ENCODE assay signal across 21 cellular contexts in the genomic region with DNA sequence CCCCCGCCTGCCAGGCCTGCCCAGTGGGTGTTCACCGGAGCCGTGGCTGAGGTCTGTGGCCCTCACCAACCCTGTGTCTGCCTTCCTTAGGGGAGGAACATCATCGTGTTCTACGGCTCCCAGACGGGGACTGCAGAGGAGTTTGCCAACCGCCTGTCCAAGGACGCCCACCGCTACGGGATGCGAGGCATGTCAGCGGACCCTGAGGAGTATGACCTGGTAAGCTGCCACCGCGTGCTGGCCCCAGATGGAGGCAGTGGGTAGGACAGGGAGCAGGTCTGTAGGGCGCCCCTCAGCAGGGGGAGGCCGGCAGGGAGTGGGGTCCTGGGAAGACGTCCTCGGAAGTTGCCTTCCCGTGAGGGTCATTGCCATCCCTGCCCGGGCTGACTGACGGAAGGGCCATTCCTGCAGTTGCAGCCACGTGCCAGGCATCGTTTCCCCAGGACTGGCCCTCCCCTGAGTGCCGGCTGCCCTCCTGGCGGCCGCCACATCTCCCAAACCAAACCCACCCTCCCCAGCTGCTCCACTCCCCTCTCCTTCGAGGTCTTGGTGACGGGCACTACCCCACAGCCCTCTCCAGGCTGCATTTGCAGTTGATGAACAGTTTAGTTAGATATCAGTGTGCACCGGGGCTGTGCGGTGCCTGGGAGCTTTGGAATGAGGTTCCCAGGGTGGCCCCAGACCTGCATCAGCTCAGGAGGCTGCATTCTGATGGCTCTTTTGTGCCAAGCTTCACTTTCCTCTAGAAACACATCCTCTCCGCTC. TPM values are rescaled to one million over a fixed set of nuclear protein-coding genes. Genes with fewer than 3 reads are reported as not detected.
DNase-seq lines count a peak whose midpoint lies in the region; ATAC-seq, FAIRE-seq and TF ChIP-seq lines count a peak whose summit lies in the region.
"Had no signal": no experiment of that assay in that cellular context is flagged by ENCODE, and none has a peak within 500 bp of the region (broad histone marks: within the 10 kb centered on the region; RNA-seq: fewer than 3 reads in every experiment).

No MANE protein-coding gene starts in this region.

- no peak overlapping the region for H3K9ac ChIP-seq in H9 (ENCODE audit: extremely low read depth, insufficient read length, low read length)
- H3K9ac ChIP-seq in neural progenitor cell = no peak overlapping the region

- H3K27ac Mint-ChIP-seq in H9 (peak overlapping the region; percentile 36 to 89 (median 86); a peak in 5 of 7 replicates), neural progenitor cell (peak overlapping the region; percentile 88)
- H3K27ac Mint-ChIP-seq: activated CD4-positive, alpha-beta memory T cell treated with anti-CD3 and anti-CD28 coated beads, Interleukin-2, amount 10 ng/mL, durations not matched to agents 7 days and 5 days; activated naive CD8-positive, alpha-beta T cell treated with anti-CD3 and anti-CD28 coated beads for 36 hours; activated T-cell treated with anti-CD3 and anti-CD28 coated beads, Interleukin-2, amount 50 U/mL, for 72 hours; memory B cell; natural killer cell; stimulated activated effector memory CD8-positive, alpha-beta T cell treated with anti-CD3 and anti-CD28 coated beads, Interleukin-12 subunit alpha, Interleukin-12 subunit beta, amount 100 ng/mL, for 72 hours had no signal

- H4K91ac ChIP-seq in H9 (ENCODE audit: insufficient read length, low read depth, low read length) = no peak overlapping the region

- DNase-seq in H9 = no peak
- no peak for DNase-seq in neural progenitor cell (ENCODE audit: low spot score)
- DNase-seq in GDM1 (lab: John Stamatoyannopoulos, UW) = no peak
- DNase-seq in A172 (ENCODE audit: low spot score) = no peak
- DNase-seq in frontal cortex (ENCODE audit: low spot score in 2 of 2) = no peak
- DNase-seq: activated CD4-positive, alpha-beta memory T cell treated with anti-CD3 and anti-CD28 coated beads, Interleukin-2, amount 10 ng/mL, durations not matched to agents 7 days and 5 days; activated naive CD8-positive, alpha-beta T cell treated with anti-CD3 and anti-CD28 coated beads for 36 hours; activated T-cell treated with anti-CD3 and anti-CD28 coated beads, Interleukin-2, amount 50 U/mL, for 72 hours; MM.1S; natural killer cell; NCI-H1930; NCI-H345; trophoblast cell had no signal

- H3K4ac ChIP-seq in H9 (ENCODE audit: low read depth, low read length) = no peak overlapping the region

- no peak overlapping the region for H3K4me3 ChIP-seq in neural progenitor cell

- H2AFZ ChIP-seq in H9 (ENCODE audit: low read length) (no peak overlapping the region), neural progenitor cell (replicated peaks) (no peak overlapping the region)

- H3K4me1 ChIP-seq in H9 (ENCODE audit: insufficient read depth, low read length) (no peaks in the 10 kb centered on the region), neural progenitor cell (no peaks in the 10 kb centered on the region)

- H3K56ac ChIP-seq in H9 (ENCODE audit: insufficient read length, low read depth, low read length) = no peak overlapping the region

- WGBS in H9 (ENCODE audit: extremely low coverage, insufficient read length, low lambda C conversion rate) = no CpG with 5 or more reads among the region's 31 CpGs

- H2BK20ac ChIP-seq in H9 (ENCODE audit: low read depth, low read length, poor library complexity, severe bottlenecking) = no peak overlapping the region

- H3K9me3 Mint-ChIP-seq in H9 (no peaks in the 10 kb centered on the region), neural progenitor cell (no peaks in the 10 kb centered on the region)
- H3K9me3 Mint-ChIP-seq: activated CD4-positive, alpha-beta memory T cell treated with anti-CD3 and anti-CD28 coated beads, Interleukin-2, amount 10 ng/mL, durations not matched to agents 7 days and 5 days; activated naive CD8-positive, alpha-beta T cell treated with anti-CD3 and anti-CD28 coated beads for 36 hours; activated T-cell treated with anti-CD3 and anti-CD28 coated beads, Interleukin-2, amount 50 U/mL, for 72 hours; memory B cell; natural killer cell; stimulated activated effector memory CD8-positive, alpha-beta T cell treated with anti-CD3 and anti-CD28 coated beads, Interleukin-12 subunit alpha, Interleukin-12 subunit beta, amount 100 ng/mL, for 72 hours had no signal

- FAIRE-seq in frontal cortex (lab: Jason Lieb, UNC) = no peak
- FAIRE-seq: GM18507, H1 had no signal

- H3K36me3 ChIP-seq in neural progenitor cell = no peaks in the 10 kb centered on the region

- H3K79me2 ChIP-seq in H9 (ENCODE audit: insufficient read depth, low read length) (no peaks in the 10 kb centered on the region), neural progenitor cell (ENCODE audit: low read depth) (no peaks in the 10 kb centered on the region)

- no peak overlapping the region for H2AK5ac ChIP-seq in H9 (ENCODE audit: insufficient read length, low read length)

- H3T11ph ChIP-seq in H9 (ENCODE audit: low read length) = no peak overlapping the region

- no peak overlapping the region for H4K5ac ChIP-seq in H9 (ENCODE audit: insufficient read length, low read depth, low read length)

- no peaks in the 10 kb centered on the region for H3K23me2 ChIP-seq in H9 (ENCODE audit: insufficient read length, low read depth, low read length, poor library complexity, severe bottlenecking)

- H3K27me3 ChIP-seq in H9 (ENCODE audit: insufficient read depth, low read length) = no peaks in the 10 kb centered on the region
- H3K27me3 ChIP-seq in neural progenitor cell = no peaks in the 10 kb centered on the region

- H3K79me1 ChIP-seq in H9 (ENCODE audit: insufficient read depth, low read depth, low read length, poor library complexity, severe bottlenecking) = no peaks in the 10 kb centered on the region

- H3K27ac ChIP-seq in 22Rv1 = peak overlapping the region; percentile 30; the same call in 1 of the 2 replicates
- no peak overlapping the region for H3K27ac ChIP-seq in H9 (ENCODE audit: insufficient read length, low read depth, low read length)
- H3K27ac ChIP-seq in neural progenitor cell = no peak overlapping the region
- H3K27ac ChIP-seq: VCaP had no signal

- H3K9me3 ChIP-seq in H9 (ENCODE audit: control insufficient read depth, low read depth, low read length) (no peaks in the 10 kb centered on the region), neural progenitor cell (ENCODE audit: low read depth) (no peaks in the 10 kb centered on the region)

- no peaks in the 10 kb centered on the region for H3K4me1 Mint-ChIP-seq in H9
- peaks cover 6% of the 10 kb centered on the region for H3K4me1 Mint-ChIP-seq in neural progenitor cell
- H3K4me1 Mint-ChIP-seq: activated CD4-positive, alpha-beta memory T cell treated with anti-CD3 and anti-CD28 coated beads, Interleukin-2, amount 10 ng/mL, durations not matched to agents 7 days and 5 days; activated naive CD8-positive, alpha-beta T cell treated with anti-CD3 and anti-CD28 coated beads for 36 hours; memory B cell; natural killer cell; stimulated activated effector memory CD8-positive, alpha-beta T cell treated with anti-CD3 and anti-CD28 coated beads, Interleukin-12 subunit alpha, Interleukin-12 subunit beta, amount 100 ng/mL, for 72 hours had no signal

- ATAC-seq in esophagus mucosa (peak; percentile 2), HG02759 (IDR thresholded peaks at IDR 0.05; ENCODE audit: unreplicated experiment) (no peak)
- ATAC-seq: activated T-cell treated with anti-CD3 and anti-CD28 coated beads, Interleukin-2, amount 50 U/mL, for 72 hours; natural killer cell; stimulated activated effector memory CD8-positive, alpha-beta T cell treated with anti-CD3 and anti-CD28 coated beads, Interleukin-12 subunit alpha, Interleukin-12 subunit beta, amount 100 ng/mL, for 72 hours had no signal

- H2BK120ac ChIP-seq in H9 (ENCODE audit: low read depth, low read length, poor library complexity, severe bottlenecking) = no peak overlapping the region

- H3K4me3 Mint-ChIP-seq in H9 (no peak overlapping the region), neural progenitor cell (no peak overlapping the region)
- H3K4me3 Mint-ChIP-seq: activated CD4-positive, alpha-beta memory T cell treated with anti-CD3 and anti-CD28 coated beads, Interleukin-2, amount 10 ng/mL, durations not matched to agents 7 days and 5 days; activated naive CD8-positive, alpha-beta T cell treated with anti-CD3 and anti-CD28 coated beads for 36 hours; activated T-cell treated with anti-CD3 and anti-CD28 coated beads, Interleukin-2, amount 50 U/mL, for 72 hours; memory B cell; natural killer cell; stimulated activated effector memory CD8-positive, alpha-beta T cell treated with anti-CD3 and anti-CD28 coated beads, Interleukin-12 subunit alpha, Interleukin-12 subunit beta, amount 100 ng/mL, for 72 hours had no signal

- no peak for TF ChIP-seq CTCF in 22Rv1 (IDR thresholded peaks at IDR 0.05)
- no peak for TF ChIP-seq CTCF in H9 (conservative IDR thresholded peaks at IDR 0.05)
- TF ChIP-seq CTCF in neural progenitor cell (IDR thresholded peaks at IDR 0.05) = no peak

- no peak overlapping the region for H4K8ac ChIP-seq in H9 (replicated peaks; ENCODE audit: insufficient read length, low read depth, low read length)

- no peak overlapping the region for H2BK12ac ChIP-seq in H9 (ENCODE audit: insufficient read length, low read depth, low read length)

- H3K4me2 ChIP-seq in H9 (ENCODE audit: insufficient read depth, insufficient read length, low read length) (no peak overlapping the region), neural progenitor cell (no peak overlapping the region)

- H4K20me1 ChIP-seq in H9 (ENCODE audit: control insufficient read depth, insufficient read depth, insufficient read length) (no peaks in the 10 kb centered on the region), neural progenitor cell (ENCODE audit: low read depth) (no peaks in the 10 kb centered on the region)

- H3K23ac ChIP-seq in H9 (ENCODE audit: insufficient read length, low read depth, low read length) = no peak overlapping the region

- H3K36me3 Mint-ChIP-seq in H9 (ENCODE audit: insufficient read depth in 1 of 3, low read depth in 3 of 3) (peaks cover 15 to 34% (median 29%) of the 10 kb centered on the region in 3 experiments), neural progenitor cell (peaks cover 13% of the 10 kb centered on the region)
- H3K36me3 Mint-ChIP-seq: activated naive CD8-positive, alpha-beta T cell treated with anti-CD3 and anti-CD28 coated beads for 36 hours had no signal

- peaks cover 1% of the 10 kb centered on the region; the same call in 1 of the 2 replicates for H3K27me3 Mint-ChIP-seq in H9 (ENCODE audit: low read depth)
- H3K27me3 Mint-ChIP-seq in neural progenitor cell (ENCODE audit: insufficient read depth, low read depth) = peaks cover 4% of the 10 kb centered on the region
- H3K27me3 Mint-ChIP-seq: activated CD4-positive, alpha-beta memory T cell treated with anti-CD3 and anti-CD28 coated beads, Interleukin-2, amount 10 ng/mL, durations not matched to agents 7 days and 5 days; activated naive CD8-positive, alpha-beta T cell treated with anti-CD3 and anti-CD28 coated beads for 36 hours; memory B cell had no signal

- H3K18ac ChIP-seq in H9 (ENCODE audit: insufficient read length, low read depth, low read length) = no peak overlapping the region

- no peaks in the 10 kb centered on the region for H3F3A ChIP-seq in neural progenitor cell (ENCODE audit: low read depth)

- no peak overlapping the region for H3K14ac ChIP-seq in H9 (ENCODE audit: insufficient read depth, low read length)

- no peak overlapping the region for H2BK15ac ChIP-seq in H9 (ENCODE audit: low read depth, low read length)

- H2BK5ac ChIP-seq in H9 (ENCODE audit: insufficient read length, low read length) = no peak overlapping the region

RNA-seq across cellular contexts. Expression of gene TMEM120A, which starts 14.9 kb away (rescaled TPM):
- total RNA-seq in H9 (2021) = 23.2 and 30.0 TPM in 2 replicates
- 33.9 TPM for total RNA-seq in esophagus mucosa
- 9.4 and 10.4 TPM in 2 replicates for total RNA-seq in neural progenitor cell (ENCODE audit: low replicate concordance)
- 13.6 and 26.5 TPM in 2 replicates for total RNA-seq in A172 (2014; rRNA removed; shearing (Covaris generic))
- total RNA-seq in frontal cortex = 26.1 TPM
